Comparison of ENCODE assay signal across 8 cellular contexts in the genomic region with DNA sequence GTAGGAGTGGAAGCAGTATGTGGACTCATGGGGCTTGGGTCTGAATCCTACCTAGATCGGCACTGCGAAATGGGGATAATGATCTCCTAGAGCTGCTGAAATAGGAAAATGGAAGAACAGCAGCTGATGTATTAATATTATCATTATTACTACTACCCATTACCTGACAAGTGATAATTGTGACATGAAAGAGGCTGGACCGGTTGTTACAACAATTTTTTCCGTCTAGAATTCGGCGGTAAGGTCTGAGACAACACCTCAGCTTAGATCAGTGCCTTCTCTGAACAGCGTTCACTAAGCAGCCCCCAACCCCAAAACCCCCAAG. TPM values are rescaled to one million over a fixed set of nuclear protein-coding genes. Genes with fewer than 3 reads are reported as not detected.
A peak's percentile ranks its signal among the peaks of the same experiment; 100 is the strongest.
DNase-seq lines count a peak whose midpoint lies in the region; ATAC-seq, FAIRE-seq and TF ChIP-seq lines count a peak whose summit lies in the region.
"Not testable (repeated sequence)": the region's sequence is repeated elsewhere in the genome, so short reads cannot be mapped to it uniquely, and the experiment has no call there.

No MANE protein-coding gene starts in this region.

- H3K27ac ChIP-seq in GM12878 (ENCODE audit: control insufficient read depth, insufficient read depth); urinary bladder (ENCODE audit: low read depth): not testable (repeated sequence)
- peak overlapping the region; percentile 88 for H3K27ac ChIP-seq in lower lobe of right lung
- H3K27ac ChIP-seq in psoas muscle: peak overlapping the region; percentile 83

- not testable (repeated sequence) for H3K4me1 ChIP-seq in ES-I3 (ENCODE audit: insufficient read depth, low read length); GM12878 (ENCODE audit: control insufficient read depth, insufficient read depth, low read length); psoas muscle; urinary bladder (ENCODE audit: insufficient read depth)
- H3K4me1 ChIP-seq in lower lobe of right lung: peaks cover 29% of the 10 kb centered on the region

- H3K9ac ChIP-seq in ES-I3 (ENCODE audit: low read depth, low read length) (peak overlapping the region; percentile 79), GM12878 (ENCODE audit: control insufficient read depth, insufficient read depth, low read length) (peak overlapping the region; percentile 38; the same call in 1 of the 2 replicates)

- not testable (repeated sequence) for H3K4me1 Mint-ChIP-seq in T-helper 1 cell treated with Interleukin-12 subunit alpha and Interleukin-12 subunit beta and Interleukin-4 antibody, amounts not matched to agents 30 μg/mL and 1 μg/mL, for 36 hours (ENCODE audit: low read depth)

- under 1% methylated on average over 7 of the region's 7 CpGs for WGBS in GM12878 (ENCODE audit: insufficient coverage, insufficient replicate concordance, low lambda C conversion rate, missing lambda C conversion rate)
- WGBS in psoas muscle, 3 donors: 6 to 7% (median 7%) methylated on average over 7 of the region's 7 CpGs
- 4% methylated on average over 7 of the region's 7 CpGs for WGBS in urinary bladder

- not testable (repeated sequence) for H3K27me3 ChIP-seq in GM12878 (replicated peaks in 1 of 2; ENCODE audit: control insufficient read depth in 2 of 2, insufficient read depth in 2 of 2, low read length in 1 of 2); lower lobe of right lung (ENCODE audit: low read depth); psoas muscle (ENCODE audit: insufficient read depth in 3 of 3, low read length in 2 of 3)

- H2AFZ ChIP-seq in GM12878 (ENCODE audit: control insufficient read depth, low read depth, low read length): peak overlapping the region; percentile 87

- H3K4me3 ChIP-seq in GM12878 (peak overlapping the region; percentile 83), fibroblast of pulmonary artery (replicated peaks; ENCODE audit: low read depth, low read length) (peak overlapping the region; percentile 74), lower lobe of right lung (peak overlapping the region; percentile 72), psoas muscle (peak overlapping the region; percentile 81), urinary bladder (ENCODE audit: low read depth, low read length) (peak overlapping the region; percentile 85)

- H3K27me3 Mint-ChIP-seq in T-helper 1 cell treated with Interleukin-12 subunit alpha and Interleukin-12 subunit beta and Interleukin-4 antibody, amounts not matched to agents 30 μg/mL and 1 μg/mL, for 36 hours (ENCODE audit: low read depth): not testable (repeated sequence)

- DNase-seq in Kasumi-1 (lab: John Stamatoyannopoulos, UW) (peak; percentile 10 to 24), GM12878 (ENCODE audit: low read depth, low spot score) (peak; percentile 9), fibroblast of pulmonary artery (ENCODE audit: low read depth) (peak; percentile 56)
- not testable (repeated sequence) for DNase-seq in lower lobe of right lung, psoas muscle

- ATAC-seq in GM12878, lower lobe of right lung, psoas muscle: not testable (repeated sequence)

- H4K20me1 ChIP-seq in GM12878 (ENCODE audit: control insufficient read depth, insufficient read depth): not testable (repeated sequence)

- TF ChIP-seq EP300 in GM12878 (IDR thresholded peaks at IDR 0.05; ENCODE audit: borderline replicate concordance in 1 of 2, control insufficient read depth in 1 of 2, low read depth in 2 of 2, low read length in 2 of 2): not testable (repeated sequence)

- H3K36me3 Mint-ChIP-seq in T-helper 1 cell treated with Interleukin-12 subunit alpha and Interleukin-12 subunit beta and Interleukin-4 antibody, amounts not matched to agents 30 μg/mL and 1 μg/mL, for 36 hours (ENCODE audit: low read depth): not testable (repeated sequence)

- peaks cover 27% of the 10 kb centered on the region for H3K79me2 ChIP-seq in GM12878 (ENCODE audit: control insufficient read depth, insufficient read depth, low read length)

- not testable (repeated sequence) for BruUV-seq in GM12878 (replicated peaks; lab: Mats Ljungman, UMichigan)

- SMC1A ChIA-PET in GM12878 (lab: Charles Lee; ENCODE audit: uncharacterized antibody, unreplicated experiment): not testable (repeated sequence)

- peak overlapping the region; percentile 73 for H3K4me2 ChIP-seq in GM12878 (ENCODE audit: control insufficient read depth, insufficient read depth)

- TF ChIP-seq CTCF in GM12878 (IDR thresholded peaks at IDR 0.05 in 2 of 3, conservative IDR thresholded peaks at IDR 0.05 in 1 of 3; ENCODE audit: control insufficient read depth in 2 of 3, extremely low read depth in 1 of 3, insufficient read depth in 1 of 3, low read depth in 3 of 3, low read length in 3 of 3); fibroblast of pulmonary artery (IDR thresholded peaks at IDR 0.05; ENCODE audit: low read length, missing control alignments); lower lobe of right lung (IDR thresholded peaks at IDR 0.05); psoas muscle (IDR thresholded peaks at IDR 0.05): not testable (repeated sequence)

- TF ChIP-seq RAD21 in GM12878 (IDR thresholded peaks at IDR 0.05; ENCODE audit: insufficient read depth, low read depth, low read length): not testable (repeated sequence)

- H3K9me3 ChIP-seq in ES-I3 (ENCODE audit: control insufficient read depth, insufficient read depth, low read length); GM12878 (replicated peaks; ENCODE audit: control insufficient read depth, insufficient read depth, low read length); lower lobe of right lung; psoas muscle: not testable (repeated sequence)

- peak overlapping the region; percentile 81 for H3K4me3 Mint-ChIP-seq in T-helper 1 cell treated with Interleukin-12 subunit alpha and Interleukin-12 subunit beta and Interleukin-4 antibody, amounts not matched to agents 30 μg/mL and 1 μg/mL, for 36 hours

- H3K36me3 ChIP-seq in ES-I3 (ENCODE audit: insufficient read depth, low read length); GM12878 (ENCODE audit: control insufficient read depth in 2 of 2, insufficient read depth in 2 of 2, low read length in 1 of 2); lower lobe of right lung; psoas muscle (ENCODE audit: insufficient read depth in 1 of 2, low read depth in 1 of 2); urinary bladder (ENCODE audit: insufficient read depth): not testable (repeated sequence)

- POLR2A ChIA-PET in GM12878 (lab: Charles Lee): interaction anchor here (0.6 kb wide), 1 partner anchor 10 kb away, joined by 3 read pairs; no protein-coding TSS in a partner anchor

- not testable (repeated sequence) for FAIRE-seq in GM12878 (lab: Jason Lieb, UNC)

- RAD21 ChIA-PET in GM12878 (lab: Charles Lee; ENCODE audit: unreplicated experiment): not testable (repeated sequence)

- not testable (repeated sequence) for TF ChIP-seq POLR2A in GM12878 (IDR thresholded peaks at IDR 0.05; ENCODE audit: low read depth, low read length)

- peak overlapping the region; percentile 79 for H3K27ac Mint-ChIP-seq in T-helper 1 cell treated with Interleukin-12 subunit alpha and Interleukin-12 subunit beta and Interleukin-4 antibody, amounts not matched to agents 30 μg/mL and 1 μg/mL, for 36 hours

- H3K9me3 Mint-ChIP-seq in T-helper 1 cell treated with Interleukin-12 subunit alpha and Interleukin-12 subunit beta and Interleukin-4 antibody, amounts not matched to agents 30 μg/mL and 1 μg/mL, for 36 hours: not testable (repeated sequence)

- in situ Hi-C loops in GM12878 (cut with MboI): not testable (repeated sequence)

- CTCF ChIA-PET in GM12878 (lab: Yijun Ruan, JAX): not testable (repeated sequence)

- intact Hi-C loops in GM12878 (cut with micrococcal nuclease; ENCODE audit: unreplicated experiment); lower lobe of right lung (cut with DNase I); psoas muscle (cut with DNase I): not testable (repeated sequence)

RNA-seq across cellular contexts. Expression of a gene that starts 0.5 kb away (rescaled TPM):
- total RNA-seq in GM12878 (2013; cell fraction: nucleolus; rRNA removed): 157 and 164 TPM in 2 replicates
- total RNA-seq in GM12878 (2014; rRNA removed) (54.6 and 57.9 TPM in 2 replicates), GM12878 (2014; rRNA removed; fragmentation: Illumina TruSeq; extraction: Trizol) (50.9 and 52.7 TPM in 2 replicates), GM12878 (2021) (66.6 and 67.7 TPM in 2 replicates), lower lobe of right lung (103 TPM), psoas muscle (10 to 100 TPM; 52.3 to 82.5 (median 59.3) TPM), urinary bladder (65.8 TPM)
- polyA plus RNA-seq in GM12878 (2011; ENCODE audit: low read depth): 37.2 TPM
- polyA plus RNA-seq in GM12878 (2011; rRNA removed) (78.2 and 89.2 TPM in 2 replicates), GM12878 (2014; fragmentation: Illumina TruSeq; extraction: Trizol) (51.8 and 64.6 TPM in 2 replicates), GM12878 (2014; fragmentation: Nextera tagmentation; extraction: Ambion mirVana) (10 to 100 TPM in 1 of 2 experiments, 1 to 10 TPM in 1; 6.1 to 12.4 TPM), GM12878 (2014; rRNA removed) (63.2 and 66.5 TPM in 2 replicates), GM12878 (2016; fragmentation: Nextera tagmentation; extraction: Ambion mirVana) (10 to 100 TPM; 52.9 to 61.5 TPM), psoas muscle (10 to 100 TPM; 22.1 to 45.5 (median 24.8) TPM), urinary bladder (46.4 TPM)
- polyA plus RNA-seq in GM12878 (2011; cell fraction: cytosol; rRNA removed): 49.7 and 54.7 TPM in 2 replicates
- polyA plus RNA-seq in GM12878 (2011; cell fraction: nucleus; rRNA removed): 73.9 and 81.6 TPM in 2 replicates
- polyA plus RNA-seq in GM12878 (2012): 50.0 and 53.9 TPM in 2 replicates
- polyA minus RNA-seq in GM12878 (2011; rRNA and poly(A)+ RNA removed): 81.1 and 122 TPM in 2 replicates
- polyA minus RNA-seq in GM12878 (2011; cell fraction: cytosol; rRNA and poly(A)+ RNA removed): 20.7 and 28.3 TPM in 2 replicates
- polyA minus RNA-seq in GM12878 (2011; cell fraction: nucleus; rRNA and poly(A)+ RNA removed): 26.1 and 35.4 TPM in 2 replicates

RNA-seq across cellular contexts. Expression of a gene that starts 37.0 kb away (rescaled TPM):
- total RNA-seq in GM12878 (2013; cell fraction: nucleolus; rRNA removed): 165 and 181 TPM in 2 replicates
- total RNA-seq in GM12878 (2014; rRNA removed): 13.6 and 13.7 TPM in 2 replicates
- 14.6 and 15.7 TPM in 2 replicates for total RNA-seq in GM12878 (2014; rRNA removed; fragmentation: Illumina TruSeq; extraction: Trizol)
- 42.8 and 42.9 TPM in 2 replicates for total RNA-seq in GM12878 (2021)
- polyA plus RNA-seq in GM12878 (2011; ENCODE audit: low read depth): 26.3 TPM
- polyA plus RNA-seq in GM12878 (2011; rRNA removed): 36.0 and 39.8 TPM in 2 replicates
- polyA plus RNA-seq in GM12878 (2011; cell fraction: cytosol; rRNA removed): 16.9 and 22.3 TPM in 2 replicates
- polyA plus RNA-seq in GM12878 (2011; cell fraction: nucleus; rRNA removed): 228 and 263 TPM in 2 replicates
- polyA plus RNA-seq in GM12878 (2012): 48.7 and 63.6 TPM in 2 replicates
- 32.4 and 50.4 TPM in 2 replicates for polyA plus RNA-seq in GM12878 (2014; fragmentation: Illumina TruSeq; extraction: Trizol)
- polyA plus RNA-seq in GM12878 (2014; fragmentation: Nextera tagmentation; extraction: Ambion mirVana): 1 to 10 TPM; 7.7 to 8.9 TPM
- polyA plus RNA-seq in GM12878 (2014; rRNA removed): 30.1 and 31.4 TPM in 2 replicates
- polyA plus RNA-seq in GM12878 (2016; fragmentation: Nextera tagmentation; extraction: Ambion mirVana): 10 to 100 TPM in 1 of 2 experiments, 1 to 10 TPM in 1; 9.3 to 10.2 TPM
- polyA minus RNA-seq in GM12878 (2011; rRNA and poly(A)+ RNA removed): 16.1 and 17.8 TPM in 2 replicates
- 8.3 and 9.5 TPM in 2 replicates for polyA minus RNA-seq in GM12878 (2011; cell fraction: cytosol; rRNA and poly(A)+ RNA removed)
- polyA minus RNA-seq in GM12878 (2011; cell fraction: nucleus; rRNA and poly(A)+ RNA removed): 37.6 and 53.8 TPM in 2 replicates
- total RNA-seq in lower lobe of right lung: 90.9 TPM
- total RNA-seq in psoas muscle: 10 to 100 TPM; 35.9 to 58.5 (median 50.6) TPM
- polyA plus RNA-seq in psoas muscle: 10 to 100 TPM; 34.0 to 55.4 (median 37.2) TPM
- total RNA-seq in urinary bladder: 101 TPM
- polyA plus RNA-seq in urinary bladder: 130 TPM
